In genomic region chr9:111928342-111928720, GRCh38 we compare ENCODE assay signal across 16 cellular contexts. TPM values are rescaled to one million over a fixed set of nuclear protein-coding genes. Genes with fewer than 3 reads are reported as not detected.
DNase-seq lines count a peak whose midpoint lies in the region; ATAC-seq, FAIRE-seq and TF ChIP-seq lines count a peak whose summit lies in the region.
"Had no signal": no experiment of that assay in that cellular context is flagged by ENCODE, and none has a peak within 500 bp of the region (broad histone marks: within the 10 kb centered on the region; RNA-seq: fewer than 3 reads in every experiment).

No MANE protein-coding gene starts in this region.

- peak overlapping the region; percentile 77 for H3K27ac Mint-ChIP-seq in astrocyte (ENCODE audit: unreplicated experiment)
- H3K27ac Mint-ChIP-seq: B cell had no signal

- peaks cover 21% of the 10 kb centered on the region for H3K36me3 Mint-ChIP-seq in astrocyte (ENCODE audit: low read depth, unreplicated experiment)

- H3K27ac ChIP-seq in astrocyte (ENCODE audit: low read depth, low read length) (peak overlapping the region; percentile 21), PC-9 (no peak overlapping the region)

- no peaks in the 10 kb centered on the region for H3K27me3 Mint-ChIP-seq in astrocyte (ENCODE audit: low read depth, unreplicated experiment)
- H3K27me3 Mint-ChIP-seq: B cell had no signal

- H3K9me2 ChIP-seq in PC-9 (ENCODE audit: insufficient read depth), result no peaks in the 10 kb centered on the region

- H3K36me3 ChIP-seq in astrocyte (ENCODE audit: insufficient read depth, low read length) (peaks cover 41% of the 10 kb centered on the region), PC-9 (ENCODE audit: low read depth) (peaks cover 47% of the 10 kb centered on the region)

- BruUV-seq in PC-9 (replicated peaks; lab: Mats Ljungman, UMichigan), result no TSS peak

- intact Hi-C loops in PC-9 (cut with micrococcal nuclease; ENCODE audit: unreplicated experiment), result no loop called here

- CTCF ChIA-PET in PC-9 (lab: Charles Lee), result interaction anchor here (0.9 kb wide), 1 partner anchor 146 kb away, joined by 4 read pairs; no protein-coding TSS in a partner anchor

- DNase-seq in AG08396 (ENCODE audit: low spot score), result peak; percentile 10
- DNase-seq in H54 (ENCODE audit: insufficient read length, low spot score), result no peak
- peak; percentile 73 for DNase-seq in astrocyte (ENCODE audit: low read depth)
- DNase-seq in left lobe of liver (ENCODE audit: low spot score), result no peak
- no peak for DNase-seq in PC-9
- DNase-seq: activated CD4-positive, alpha-beta T cell treated with anti-CD3 and anti-CD28 coated beads for 1 hour; activated T-cell treated with anti-CD3 and anti-CD28 coated beads, Interleukin-2, amount 50 U/mL, for 1 hour; anterior cingulate cortex; mesendoderm; NCI-H1092 treated with DMSO at 0.1 percent for 48 hours; T-helper 1 cell; trophoblast cell had no signal

- H3K4me3 Mint-ChIP-seq in astrocyte (ENCODE audit: unreplicated experiment), result no peak overlapping the region
- H3K4me3 Mint-ChIP-seq: B cell had no signal

- ATAC-seq in left lobe of liver (peak; percentile 35), GM19035 (IDR thresholded peaks at IDR 0.05; ENCODE audit: unreplicated experiment) (no peak), HG03571 (IDR thresholded peaks at IDR 0.05; ENCODE audit: unreplicated experiment) (no peak), GM21360 (IDR thresholded peaks at IDR 0.05; ENCODE audit: unreplicated experiment) (no peak)

- H3K9me3 ChIP-seq in astrocyte (ENCODE audit: insufficient read depth, low read depth, low read length) (no peaks in the 10 kb centered on the region), PC-9 (ENCODE audit: insufficient read depth, low read depth) (no peaks in the 10 kb centered on the region)

- H3K4me1 ChIP-seq in astrocyte (ENCODE audit: insufficient read depth, low read length) (peaks cover 15% of the 10 kb centered on the region), PC-9 (replicated peaks; ENCODE audit: insufficient read depth) (no peaks in the 10 kb centered on the region; the same call in 1 of the 2 replicates)

- H3F3A ChIP-seq in PC-9 (ENCODE audit: insufficient read depth, low read depth), result peaks cover 31% of the 10 kb centered on the region

- H3K4me2 ChIP-seq in astrocyte (ENCODE audit: low read length) (no peak overlapping the region), PC-9 (no peak overlapping the region)

- H3K4me3 ChIP-seq in astrocyte (ENCODE audit: insufficient read depth, low read depth, low read length) (no peak overlapping the region), PC-9 (no peak overlapping the region)

- H3K9ac ChIP-seq in astrocyte (ENCODE audit: low read length), result no peak overlapping the region

- POLR2A ChIA-PET in PC-9 (lab: Charles Lee; ENCODE audit: unreplicated experiment), result interaction anchor here (0.6 kb wide), 3 partner anchors 123 to 1192 kb away, joined by 7 to 8 read pairs (median 7); no protein-coding TSS in a partner anchor

- H2AFZ ChIP-seq in astrocyte (ENCODE audit: low read depth, low read length) (no peak overlapping the region), PC-9 (no peak overlapping the region)

- peaks cover 37% of the 10 kb centered on the region for H3K4me1 Mint-ChIP-seq in astrocyte (ENCODE audit: low read depth, unreplicated experiment)

- H3K9me3 Mint-ChIP-seq in astrocyte (ENCODE audit: unreplicated experiment), result no peaks in the 10 kb centered on the region

- no peak for TF ChIP-seq POLR2A in H54 (IDR thresholded peaks at IDR 0.05; ENCODE audit: low read depth, low read length)

- peaks cover 33% of the 10 kb centered on the region for H3K79me2 ChIP-seq in astrocyte (ENCODE audit: insufficient read depth, low read length)
- H3K79me2 ChIP-seq in PC-9 (ENCODE audit: low read depth), result peaks cover 42% of the 10 kb centered on the region

- TF ChIP-seq CTCF in astrocyte (IDR thresholded peaks at IDR 0.05; ENCODE audit: insufficient read depth, low read depth, low read length) (no peak), PC-9 (conservative IDR thresholded peaks at IDR 0.05) (no peak)

- FAIRE-seq in H54 (lab: Jason Lieb, UNC) (peak; percentile 94), astrocyte (lab: Jason Lieb, UNC) (peak; percentile 64)

- H3K27me3 ChIP-seq in astrocyte (ENCODE audit: insufficient read depth, low read length) (no peaks in the 10 kb centered on the region), PC-9 (ENCODE audit: insufficient read depth, low read depth) (no peaks in the 10 kb centered on the region)

- no peaks in the 10 kb centered on the region for H4K20me1 ChIP-seq in astrocyte (ENCODE audit: insufficient read depth, low read length)
- H4K20me1 ChIP-seq in PC-9 (ENCODE audit: insufficient read depth), result no peaks in the 10 kb centered on the region; the same call in 1 of the 2 replicates

RNA-seq across cellular contexts. Expression of gene UGCG, which starts 31.7 kb away (rescaled TPM):
- total RNA-seq in astrocyte, result 130 and 166 TPM in 2 replicates
- 9.5 TPM for total RNA-seq in left lobe of liver
- total RNA-seq in PC-9 (2021), result 79.8 and 88.7 TPM in 2 replicates

Comparison
In these comparisons a context has a peak if more than half of its experiments do, and no peak if none do; other contexts are left out.
1. DNase-seq: peak in AG08396 (single experiment) and astrocyte (single experiment); none in H54 (single experiment), left lobe of liver (single experiment) and PC-9 (0 of 2).